23 cellular contexts compared by ENCODE assay signal in genomic region chr16:67730326-67730725, GRCh38.
"Had no signal": no experiment of that assay in that cellular context is flagged by ENCODE, and none has a peak within 500 bp of the region (broad histone marks: within the 10 kb centered on the region; RNA-seq: fewer than 3 reads in every experiment).

No MANE protein-coding gene starts in this region.

- FAIRE-seq: astrocyte, small intestine, TTC549 had no signal

- DNase-seq: activated CD4-positive, alpha-beta memory T cell treated with anti-CD3 and anti-CD28 coated beads for 36 hours; activated CD4-positive, alpha-beta T cell treated with anti-CD3 and anti-CD28 coated beads for 48 hours; activated CD8-positive, alpha-beta memory T cell treated with anti-CD3 and anti-CD28 coated beads, Interleukin-2, amount 50 U/mL, for 4 hours; activated gamma-delta T cell; activated naive CD4-positive, alpha-beta T cell treated with anti-CD3 and anti-CD28 coated beads, Interleukin-2, amount 50 U/mL, for 16 hours; activated T-cell treated with anti-CD3 and anti-CD28 coated beads, Interleukin-2, amount 50 U/mL, for 1 hour; amniotic stem cell; central memory CD4-positive, alpha-beta T cell; foreskin fibroblast; hippocampal formation; immature natural killer cell; naive thymus-derived CD8-positive, alpha-beta T cell; small intestine; stimulated activated CD4-positive, alpha-beta T cell treated with anti-CD3 and anti-CD28 coated beads, Interleukin-1b, Interleukin-23, amount 100 ng/mL, for 48 hours; stimulated activated naive CD4-positive, alpha-beta T cell treated with Interleukin-2 at 50 U/mL for 16 hours; T-helper 9 cell; WERI-Rb-1 had no signal

- H3K27ac ChIP-seq: tibial nerve, WERI-Rb-1 had no signal

- ATAC-seq: activated CD4-positive, CD25-positive, alpha-beta regulatory T cell treated with anti-CD3 and anti-CD28 coated beads, Interleukin-2, amount 50 U/mL, for 24 hours; esophagus mucosa; naive thymus-derived CD8-positive, alpha-beta T cell; sciatic nerve had no signal

- H3K27ac Mint-ChIP-seq: activated CD4-positive, alpha-beta memory T cell treated with anti-CD3 and anti-CD28 coated beads for 36 hours; immature natural killer cell had no signal

- H3K4me3 ChIP-seq: tibial nerve had no signal

- H3K27me3 ChIP-seq: tibial nerve had no signal

- H3K27me3 Mint-ChIP-seq: activated CD4-positive, alpha-beta memory T cell treated with anti-CD3 and anti-CD28 coated beads for 36 hours; naive thymus-derived CD8-positive, alpha-beta T cell had no signal

- H3K4me3 Mint-ChIP-seq: activated CD4-positive, alpha-beta memory T cell treated with anti-CD3 and anti-CD28 coated beads for 36 hours; immature natural killer cell; naive thymus-derived CD8-positive, alpha-beta T cell had no signal

- H3K9me3 ChIP-seq: tibial nerve had no signal

- H3K4me1 Mint-ChIP-seq: immature natural killer cell had no signal

- H3K4me1 ChIP-seq: tibial nerve had no signal
